In the genomic region with DNA sequence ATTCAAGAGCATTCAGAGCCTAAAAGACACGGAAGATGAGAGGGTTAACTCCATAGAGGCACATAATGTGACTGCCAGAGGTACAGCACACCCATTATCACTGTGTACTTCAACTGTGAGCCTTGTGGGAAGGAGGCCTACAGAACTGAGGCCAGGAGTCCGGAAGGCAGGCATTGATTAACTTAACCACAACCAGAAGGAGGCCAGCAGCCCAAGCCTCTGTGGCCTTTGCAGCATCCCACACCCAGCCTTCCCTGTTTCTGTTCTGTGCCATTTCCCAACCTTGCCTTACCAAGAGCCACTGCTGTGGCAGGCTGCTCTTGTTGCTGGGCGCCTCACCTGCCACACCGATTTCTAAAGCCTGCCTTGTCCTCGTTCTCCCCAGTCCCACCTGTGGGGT, we compare ENCODE assay signal across 20 cellular contexts. TPM values are rescaled to one million over a fixed set of nuclear protein-coding genes. Genes with fewer than 3 reads are reported as not detected.
"Had no signal": no experiment of that assay in that cellular context is flagged by ENCODE, and none has a peak within 500 bp of the region (broad histone marks: within the 10 kb centered on the region; RNA-seq: fewer than 3 reads in every experiment).

No MANE protein-coding gene starts in this region.

- H3K4me3 Mint-ChIP-seq: activated CD4-positive, alpha-beta T cell treated with anti-CD3 and anti-CD28 coated beads, Interleukin-2, amount 10 ng/mL, durations not matched to agents 24 days and 14 days; activated T-helper 1 cell treated with anti-CD3 and anti-CD28 coated beads, Interleukin-12 subunit alpha, Interleukin-12 subunit beta, Interleukin-2, Interleukin-4 antibody, amounts not matched to agents 30 ng/mL and 10 ng/mL and 1 ng/mL, durations not matched to agents 14 hours and 24 hours and 36 hours; naive thymus-derived CD8-positive, alpha-beta T cell had no signal

- H3K4me1 ChIP-seq: body of pancreas, transverse colon had no signal

- H3K4me3 ChIP-seq: body of pancreas, coronary artery, esophagus muscularis mucosa, left ventricle myocardium inferior, transverse colon had no signal

- H3K27ac Mint-ChIP-seq: activated CD4-positive, alpha-beta T cell treated with anti-CD3 and anti-CD28 coated beads, Interleukin-2, amount 10 ng/mL, durations not matched to agents 24 days and 14 days; activated T-helper 1 cell treated with anti-CD3 and anti-CD28 coated beads, Interleukin-12 subunit alpha, Interleukin-12 subunit beta, Interleukin-2, Interleukin-4 antibody, amounts not matched to agents 30 ng/mL and 10 ng/mL and 1 ng/mL, durations not matched to agents 14 hours and 24 hours and 36 hours had no signal

- DNase-seq: activated CD4-positive, alpha-beta T cell treated with anti-CD3 and anti-CD28 coated beads, Interleukin-2, amount 10 ng/mL, durations not matched to agents 24 days and 14 days; activated CD4-positive, CD25-positive, alpha-beta regulatory T cell; activated naive CD4-positive, alpha-beta T cell treated with Interleukin-2 at 50 U/mL for 16 hours; amniotic stem cell; body of pancreas; caudate nucleus; glutamatergic neuron; left ventricle myocardium inferior; naive thymus-derived CD8-positive, alpha-beta T cell; nucleus accumbens; stimulated activated CD4-positive, alpha-beta T cell treated with anti-CD3 and anti-CD28 coated beads, Interleukin-15, amount 100 ng/mL, for 24 hours; stimulated activated CD4-positive, alpha-beta T cell treated with anti-CD3 and anti-CD28 coated beads, Interleukin-4, amount 100 ng/mL, for 1 hour; stimulated activated naive CD4-positive, alpha-beta T cell treated with Interleukin-2 at 50 U/mL for 16 hours; substantia nigra; T-helper 1 cell; transverse colon had no signal

- H3K4me1 Mint-ChIP-seq: activated CD4-positive, alpha-beta T cell treated with anti-CD3 and anti-CD28 coated beads, Interleukin-2, amount 10 ng/mL, durations not matched to agents 24 days and 14 days; naive thymus-derived CD8-positive, alpha-beta T cell had no signal

- H3K27ac ChIP-seq: body of pancreas, coronary artery, esophagus muscularis mucosa, left ventricle myocardium inferior, transverse colon had no signal

- ATAC-seq: body of pancreas; naive thymus-derived CD8-positive, alpha-beta T cell had no signal

- H3K9me3 Mint-ChIP-seq: activated CD4-positive, alpha-beta T cell treated with anti-CD3 and anti-CD28 coated beads, Interleukin-2, amount 10 ng/mL, durations not matched to agents 24 days and 14 days; activated T-helper 1 cell treated with anti-CD3 and anti-CD28 coated beads, Interleukin-12 subunit alpha, Interleukin-12 subunit beta, Interleukin-2, Interleukin-4 antibody, amounts not matched to agents 30 ng/mL and 10 ng/mL and 1 ng/mL, durations not matched to agents 14 hours and 24 hours and 36 hours; naive thymus-derived CD8-positive, alpha-beta T cell had no signal

- H3K9me3 ChIP-seq: body of pancreas, esophagus muscularis mucosa, left ventricle myocardium inferior, transverse colon had no signal

- H3K27me3 ChIP-seq: body of pancreas, esophagus muscularis mucosa, transverse colon had no signal

- H3K27me3 Mint-ChIP-seq: activated CD4-positive, alpha-beta T cell treated with anti-CD3 and anti-CD28 coated beads, Interleukin-2, amount 10 ng/mL, durations not matched to agents 24 days and 14 days; naive thymus-derived CD8-positive, alpha-beta T cell had no signal

RNA-seq across cellular contexts. Expression of a gene that starts 27.2 kb away (rescaled TPM):
- total RNA-seq: activated CD4-positive, alpha-beta T cell treated with anti-CD3 and anti-CD28 coated beads, Interleukin-2, amount 10 ng/mL, durations not matched to agents 24 days and 14 days; activated CD8-positive, alpha-beta memory T cell treated with anti-CD3 and anti-CD28 coated beads for 36 hours; activated T-helper 1 cell treated with anti-CD3 and anti-CD28 coated beads, Interleukin-12 subunit alpha, Interleukin-12 subunit beta, Interleukin-2, Interleukin-4 antibody, amounts not matched to agents 30 ng/mL and 10 ng/mL and 1 ng/mL, durations not matched to agents 14 hours and 24 hours and 36 hours; naive thymus-derived CD8-positive, alpha-beta T cell; transverse colon had no signal
